8 cellular contexts compared by ENCODE assay signal in genomic region chr22:41501209-41501608, GRCh38. TPM values are rescaled to one million over a fixed set of nuclear protein-coding genes. Genes with fewer than 3 reads are reported as not detected.
DNase-seq lines count a peak whose midpoint lies in the region; ATAC-seq and TF ChIP-seq lines count a peak whose summit lies in the region.

No MANE protein-coding gene starts in this region.

- DNase-seq in heart left ventricle (no peak), Right ventricle myocardium inferior (ENCODE audit: missing footprints) (no peak), Peyer's patch (no peak), fibroblast of the aortic adventitia (ENCODE audit: low read depth) (no peak), testis (peak; percentile 49), NCI-H2227 treated with DMSO at 0.1 percent for 48 hours (lab: John Stamatoyannopoulos, UW) (no peak)
- DNase-seq in effector CD8-positive, alpha-beta T cell (lab: John Stamatoyannopoulos, UW) = no peak

- H3K27ac ChIP-seq in heart left ventricle = peak overlapping the region in 3 of 12 donors; percentile 4 to 53 (median 48)
- H3K27ac ChIP-seq in Peyer's patch = peak overlapping the region in 1 of 4 donors; percentile 65
- H3K27ac ChIP-seq in testis = no peak overlapping the region

- H3K9me3 ChIP-seq in heart left ventricle (no peaks in the 10 kb centered on the region), Peyer's patch (no peaks in the 10 kb centered on the region), testis (no peaks in the 10 kb centered on the region)

- H3K4me3 ChIP-seq in heart left ventricle = no peak overlapping the region
- H3K4me3 ChIP-seq in Peyer's patch = no peak overlapping the region
- H3K4me3 ChIP-seq in fibroblast of the aortic adventitia (ENCODE audit: low read depth, low read length) = no peak overlapping the region
- no peak overlapping the region for H3K4me3 ChIP-seq in testis

- H3K27me3 ChIP-seq in heart left ventricle (no peaks in the 10 kb centered on the region), Peyer's patch (no peaks in the 10 kb centered on the region), testis (no peaks in the 10 kb centered on the region)

- TF ChIP-seq POLR2A in heart left ventricle (IDR thresholded peaks at IDR 0.05) (no peak), Peyer's patch (IDR thresholded peaks at IDR 0.05) (no peak), testis (IDR thresholded peaks at IDR 0.05) (no peak)

- H3K36me3 ChIP-seq in heart left ventricle (peaks cover 0 to 68% (median 54%) of the 10 kb centered on the region in 9 donors), Peyer's patch (peaks cover 0 to 57% (median 0%) of the 10 kb centered on the region in 3 donors), testis (ENCODE audit: low read depth, missing control alignments) (no peaks in the 10 kb centered on the region)

- 82 to 85% (median 83%) methylated on average over 5 of the region's 5 CpGs for WGBS in heart left ventricle, 4 donors
- WGBS in testis, 2 donors = 86 to 94% methylated on average over 5 of the region's 5 CpGs

- intact Hi-C loops in heart left ventricle (cut with DNase I) (no loop called here), Right ventricle myocardium inferior (cut with DNase I) (no loop called here), testis (cut with DNase I; ENCODE audit: low total_unique reads) (no loop called here)

- ATAC-seq in heart left ventricle (peak in 3 of 4 donors; percentile 26 to 40 (median 30)), Right ventricle myocardium inferior (no peak), HG02970 (IDR thresholded peaks at IDR 0.05; ENCODE audit: low FRiP score, unreplicated experiment) (no peak)

- TF ChIP-seq CTCF in heart left ventricle (IDR thresholded peaks at IDR 0.05) (peak in 5 of 12 donors; percentile 12 to 38 (median 21)), Peyer's patch (IDR thresholded peaks at IDR 0.05) (peak in 4 of 6 experiments; percentile 21 to 54 (median 44)), fibroblast of the aortic adventitia (IDR thresholded peaks at IDR 0.05; ENCODE audit: insufficient read depth, low read length) (peak; percentile 11), testis (IDR thresholded peaks at IDR 0.05) (peak in 2 of 3 experiments; percentile 10 to 19)

- H3K4me1 ChIP-seq in heart left ventricle = peaks cover 0 to 87% (median 42%) of the 10 kb centered on the region in 12 donors
- H3K4me1 ChIP-seq in Peyer's patch = peaks cover 0 to 23% (median 0%) of the 10 kb centered on the region in 4 donors
- peaks cover 7% of the 10 kb centered on the region for H3K4me1 ChIP-seq in testis

RNA-seq across cellular contexts. Expression of gene ACO2, which starts 32.3 kb away (rescaled TPM):
- total RNA-seq in heart left ventricle (1,000 to 10,000 TPM in 2 of 9 donors, 100 to 1,000 TPM in 7; 503 to 1,146 (median 862) TPM), Right ventricle myocardium inferior (810 TPM), Peyer's patch (100 to 1,000 TPM; 115 to 394 (median 356) TPM), fibroblast of the aortic adventitia (ENCODE audit: low replicate concordance) (42.2 and 45.9 TPM in 2 replicates), testis (100 to 1,000 TPM; 133 to 178 TPM)
- polyA plus RNA-seq in heart left ventricle (100 to 1,000 TPM; 375 to 431 TPM), testis (ENCODE audit: insufficient read depth, low read depth, low replicate concordance) (113 TPM)

RNA-seq across cellular contexts. Expression of gene PHF5A, which starts 32.7 kb away (rescaled TPM):
- total RNA-seq in heart left ventricle = 10 to 100 TPM; 13.4 to 29.3 (median 20.0) TPM
- polyA plus RNA-seq in heart left ventricle = 10 to 100 TPM; 40.3 to 49.9 TPM
- 25.5 TPM for total RNA-seq in Right ventricle myocardium inferior
- 10 to 100 TPM; 20.6 to 31.3 (median 23.0) TPM for total RNA-seq in Peyer's patch
- 34.6 and 35.7 TPM in 2 replicates for total RNA-seq in fibroblast of the aortic adventitia (ENCODE audit: low replicate concordance)
- total RNA-seq in testis = 10 to 100 TPM; 33.7 to 35.1 TPM
- polyA plus RNA-seq in testis (ENCODE audit: insufficient read depth, low read depth, low replicate concordance) = 42.8 TPM

RNA-seq across cellular contexts. Expression of gene POLR3H, which starts 43.1 kb away (rescaled TPM):
- total RNA-seq in heart left ventricle = 10 to 100 TPM; 12.2 to 27.4 (median 18.3) TPM
- 10 to 100 TPM; 20.2 to 31.2 TPM for polyA plus RNA-seq in heart left ventricle
- 20.1 TPM for total RNA-seq in Right ventricle myocardium inferior
- 10 to 100 TPM in 3 of 4 donors, 1 to 10 TPM in 1; 9.5 to 14.9 (median 13.0) TPM for total RNA-seq in Peyer's patch
- 18.7 and 27.7 TPM in 2 replicates for total RNA-seq in fibroblast of the aortic adventitia (ENCODE audit: low replicate concordance)
- total RNA-seq in testis = 10 to 100 TPM; 23.3 to 24.6 TPM
- 38.9 TPM for polyA plus RNA-seq in testis (ENCODE audit: insufficient read depth, low read depth, low replicate concordance)

RNA-seq across cellular contexts. Expression of gene TOB2, which starts 54.6 kb away (rescaled TPM):
- 10 to 100 TPM; 29.0 to 74.5 (median 46.1) TPM for total RNA-seq in heart left ventricle
- 10 to 100 TPM; 29.6 to 44.9 TPM for polyA plus RNA-seq in heart left ventricle
- 68.0 TPM for total RNA-seq in Right ventricle myocardium inferior
- 10 to 100 TPM; 18.2 to 78.6 (median 74.4) TPM for total RNA-seq in Peyer's patch
- total RNA-seq in fibroblast of the aortic adventitia (ENCODE audit: low replicate concordance) = 25.4 and 40.1 TPM in 2 replicates
- 10 to 100 TPM; 35.4 to 41.7 TPM for total RNA-seq in testis
- 32.7 TPM for polyA plus RNA-seq in testis (ENCODE audit: insufficient read depth, low read depth, low replicate concordance)

RNA-seq across cellular contexts. Expression of gene CSDC2, which starts 59.6 kb away (rescaled TPM):
- total RNA-seq in heart left ventricle (100 to 1,000 TPM in 8 of 9 donors, 10 to 100 TPM in 1; 94.1 to 564 (median 266) TPM), Right ventricle myocardium inferior (265 TPM), Peyer's patch (1 to 10 TPM in 1 of 4 donors, under 1 TPM in 1, not detected in 2; 0.80 to 1.5 TPM), fibroblast of the aortic adventitia (ENCODE audit: low replicate concordance) (3.3 and 3.8 TPM in 2 replicates), testis (10 to 100 TPM; 76.5 to 87.0 TPM)
- polyA plus RNA-seq in heart left ventricle (100 to 1,000 TPM; 300 to 463 TPM), testis (ENCODE audit: insufficient read depth, low read depth, low replicate concordance) (50.1 TPM)

Comparison
In these comparisons a context has a peak if more than half of its experiments do, and no peak if none do; other contexts are left out.
1. ATAC-seq: peak in heart left ventricle (3 of 4); none in Right ventricle myocardium inferior (single experiment) and HG02970 (single experiment).